ENCODE assay signal across 17 cellular contexts in the genomic region with DNA sequence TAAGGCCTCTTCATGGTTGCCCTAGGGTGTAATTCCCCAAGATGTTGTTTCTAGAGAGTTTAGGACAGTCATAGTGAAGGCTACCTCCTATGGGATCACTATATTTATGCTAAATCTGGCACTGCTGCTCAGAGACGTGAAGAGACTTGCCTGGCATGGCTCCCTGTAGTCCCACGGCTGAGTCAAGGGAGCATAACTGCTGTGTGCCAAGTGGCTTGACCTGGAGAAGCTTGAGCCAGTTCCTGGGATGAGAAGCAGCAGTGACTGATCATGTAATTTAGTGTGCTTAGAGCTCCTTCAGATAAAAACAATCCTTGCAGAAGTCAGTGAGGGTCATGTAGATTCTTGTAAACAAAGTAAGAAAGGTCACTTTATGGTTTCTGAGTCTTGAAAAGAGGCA.
DNase-seq lines count a peak whose midpoint lies in the region; ATAC-seq, FAIRE-seq and TF ChIP-seq lines count a peak whose summit lies in the region.
"Had no signal": no experiment of that assay in that cellular context is flagged by ENCODE, and none has a peak within 500 bp of the region (broad histone marks: within the 10 kb centered on the region; RNA-seq: fewer than 3 reads in every experiment).

No MANE protein-coding gene starts in this region.

- peaks cover under 1% of the 10 kb centered on the region for H3K27me3 Mint-ChIP-seq in activated T-helper 1 cell treated with anti-CD3 and anti-CD28 coated beads, Interleukin-12 subunit alpha, Interleukin-12 subunit beta, Interleukin-2, Interleukin-4 antibody, amounts not matched to agents 30 ng/mL and 10 ng/mL and 1 ng/mL, durations not matched to agents 14 hours and 24 hours and 36 hours (ENCODE audit: insufficient read depth)
- H3K27me3 Mint-ChIP-seq: activated T-helper 17 cell treated with anti-CD3 and anti-CD28 coated beads, Interleukin-2, amount 50 U/mL, for 72 hours had no signal

- no peaks in the 10 kb centered on the region for H3K9me3 ChIP-seq in esophagus squamous epithelium
- H3K9me3 ChIP-seq: HAP-1 had no signal

- H3K4me3 ChIP-seq in cardiac fibroblast (replicated peaks in 1 of 2; ENCODE audit: low read depth in 2 of 2, low read length in 2 of 2), result no peak overlapping the region
- no peak overlapping the region for H3K4me3 ChIP-seq in esophagus squamous epithelium
- H3K4me3 ChIP-seq: HAP-1, K562 had no signal

- FAIRE-seq in GM19239 (lab: Jason Lieb, UNC), result no peak
- FAIRE-seq: GM12892 had no signal

- H3K27ac ChIP-seq in esophagus squamous epithelium, result peak overlapping the region in 2 of 4 donors; percentile 21 to 29

- 29% methylated on average over 2 of the region's 2 CpGs; no CpG with 5 or more reads in 1 of the 2 donors for WGBS in esophagus squamous epithelium, 2 donors

- no peaks in the 10 kb centered on the region for H3K36me3 Mint-ChIP-seq in activated T-helper 1 cell treated with anti-CD3 and anti-CD28 coated beads, Interleukin-12 subunit alpha, Interleukin-12 subunit beta, Interleukin-2, Interleukin-4 antibody, amounts not matched to agents 30 ng/mL and 10 ng/mL and 1 ng/mL, durations not matched to agents 14 hours and 24 hours and 36 hours (ENCODE audit: low read depth)

- H3K4me1 Mint-ChIP-seq in activated T-helper 1 cell treated with anti-CD3 and anti-CD28 coated beads, Interleukin-12 subunit alpha, Interleukin-12 subunit beta, Interleukin-2, Interleukin-4 antibody, amounts not matched to agents 30 ng/mL and 10 ng/mL and 1 ng/mL, durations not matched to agents 14 hours and 24 hours and 36 hours (ENCODE audit: low read depth), result no peaks in the 10 kb centered on the region
- H3K4me1 Mint-ChIP-seq: activated T-helper 17 cell treated with anti-CD3 and anti-CD28 coated beads, Interleukin-2, amount 50 U/mL, for 72 hours; central memory CD8-positive, alpha-beta T cell had no signal

- no peak for TF ChIP-seq CTCF in cardiac fibroblast (IDR thresholded peaks at IDR 0.05; ENCODE audit: low read depth, low read length)
- no peak for TF ChIP-seq CTCF in esophagus squamous epithelium (IDR thresholded peaks at IDR 0.05)

- intact Hi-C loops in esophagus squamous epithelium (cut with DNase I), result no loop called here
- intact Hi-C loops in activated T-helper 1 cell treated with anti-CD3 and anti-CD28 coated beads, Interleukin-12 subunit alpha, Interleukin-12 subunit beta, Interleukin-2, Interleukin-4 antibody, amounts not matched to agents 30 ng/mL and 10 ng/mL and 1 ng/mL, durations not matched to agents 14 hours and 24 hours and 36 hours (cut with micrococcal nuclease), result no loop called here

- no peak for TF ChIP-seq POLR2A in esophagus squamous epithelium (IDR thresholded peaks at IDR 0.05)

- ATAC-seq in GM18502 (IDR thresholded peaks at IDR 0.05; ENCODE audit: poor library complexity, unreplicated experiment), result no peak
- ATAC-seq: activated T-helper 17 cell treated with anti-CD3 and anti-CD28 coated beads, Interleukin-2, amount 50 U/mL, for 72 hours; K562 had no signal

- DNase-seq in AG08395 (ENCODE audit: low spot score) (peak; percentile 63), M059J (ENCODE audit: low read depth) (peak; percentile 87), cardiac fibroblast (ENCODE audit: low read depth in 2 of 2) (peak; percentile 63 to 80), kidney tubule cell (ENCODE audit: low spot score) (peak; percentile 31), esophagus squamous epithelium (lab: John Stamatoyannopoulos, UW) (no peak), GM19239 (ENCODE audit: insufficient read length, low spot score) (no peak)
- no peak for DNase-seq in activated T-helper 1 cell treated with anti-CD3 and anti-CD28 coated beads, Interleukin-12 subunit alpha, Interleukin-12 subunit beta, Interleukin-2, Interleukin-4 antibody, amounts not matched to agents 30 ng/mL and 10 ng/mL and 1 ng/mL, durations not matched to agents 14 hours and 24 hours and 36 hours (ENCODE audit: low spot score)
- DNase-seq: activated CD4-positive, alpha-beta T cell treated with anti-CD3 and anti-CD28 coated beads, Interleukin-2, amount 50 U/mL, for 1 hour; DMS53; NCI-H2081 treated with DMSO at 0.1 percent for 48 hours had no signal

- H3K9me3 Mint-ChIP-seq in activated T-helper 1 cell treated with anti-CD3 and anti-CD28 coated beads, Interleukin-12 subunit alpha, Interleukin-12 subunit beta, Interleukin-2, Interleukin-4 antibody, amounts not matched to agents 30 ng/mL and 10 ng/mL and 1 ng/mL, durations not matched to agents 14 hours and 24 hours and 36 hours, result no peaks in the 10 kb centered on the region
- H3K9me3 Mint-ChIP-seq: activated T-helper 17 cell treated with anti-CD3 and anti-CD28 coated beads, Interleukin-2, amount 50 U/mL, for 72 hours; central memory CD8-positive, alpha-beta T cell; T-helper 1 cell treated with Interleukin-12 subunit alpha and Interleukin-12 subunit beta and Interleukin-4 antibody, amounts not matched to agents 30 μg/mL and 1 μg/mL, for 36 hours had no signal

- peaks cover 6 to 20% (median 7%) of the 10 kb centered on the region in 3 donors for H3K4me1 ChIP-seq in esophagus squamous epithelium
- H3K4me1 ChIP-seq: HAP-1 had no signal

- no peaks in the 10 kb centered on the region for H3K27me3 ChIP-seq in esophagus squamous epithelium

- no peaks in the 10 kb centered on the region for H3K36me3 ChIP-seq in esophagus squamous epithelium
- H3K36me3 ChIP-seq: HAP-1 had no signal

- no peak overlapping the region for H3K27ac Mint-ChIP-seq in activated T-helper 1 cell treated with anti-CD3 and anti-CD28 coated beads, Interleukin-12 subunit alpha, Interleukin-12 subunit beta, Interleukin-2, Interleukin-4 antibody, amounts not matched to agents 30 ng/mL and 10 ng/mL and 1 ng/mL, durations not matched to agents 14 hours and 24 hours and 36 hours
- H3K27ac Mint-ChIP-seq: activated T-helper 17 cell treated with anti-CD3 and anti-CD28 coated beads, Interleukin-2, amount 50 U/mL, for 72 hours; T-helper 1 cell treated with Interleukin-12 subunit alpha and Interleukin-12 subunit beta and Interleukin-4 antibody, amounts not matched to agents 30 μg/mL and 1 μg/mL, for 36 hours had no signal

- no peak overlapping the region for H3K4me3 Mint-ChIP-seq in activated T-helper 1 cell treated with anti-CD3 and anti-CD28 coated beads, Interleukin-12 subunit alpha, Interleukin-12 subunit beta, Interleukin-2, Interleukin-4 antibody, amounts not matched to agents 30 ng/mL and 10 ng/mL and 1 ng/mL, durations not matched to agents 14 hours and 24 hours and 36 hours
- H3K4me3 Mint-ChIP-seq: activated T-helper 17 cell treated with anti-CD3 and anti-CD28 coated beads, Interleukin-2, amount 50 U/mL, for 72 hours; central memory CD8-positive, alpha-beta T cell; T-helper 1 cell treated with Interleukin-12 subunit alpha and Interleukin-12 subunit beta and Interleukin-4 antibody, amounts not matched to agents 30 μg/mL and 1 μg/mL, for 36 hours had no signal

Comparison
In these comparisons a context has a peak if more than half of its experiments do, and no peak if none do; other contexts are left out.
1. DNase-seq: peak in AG08395 (single experiment), M059J (single experiment), cardiac fibroblast (2 of 2) and kidney tubule cell (single experiment); none in esophagus squamous epithelium (single experiment), GM19239 (single experiment) and activated T-helper 1 cell treated with anti-CD3 and anti-CD28 coated beads, Interleukin-12 subunit alpha, Interleukin-12 subunit beta, Interleukin-2, Interleukin-4 antibody, amounts not matched to agents 30 ng/mL and 10 ng/mL and 1 ng/mL, durations not matched to agents 14 hours and 24 hours and 36 hours (single experiment).